ENCODE assay signal across 21 cellular contexts in the genomic region with DNA sequence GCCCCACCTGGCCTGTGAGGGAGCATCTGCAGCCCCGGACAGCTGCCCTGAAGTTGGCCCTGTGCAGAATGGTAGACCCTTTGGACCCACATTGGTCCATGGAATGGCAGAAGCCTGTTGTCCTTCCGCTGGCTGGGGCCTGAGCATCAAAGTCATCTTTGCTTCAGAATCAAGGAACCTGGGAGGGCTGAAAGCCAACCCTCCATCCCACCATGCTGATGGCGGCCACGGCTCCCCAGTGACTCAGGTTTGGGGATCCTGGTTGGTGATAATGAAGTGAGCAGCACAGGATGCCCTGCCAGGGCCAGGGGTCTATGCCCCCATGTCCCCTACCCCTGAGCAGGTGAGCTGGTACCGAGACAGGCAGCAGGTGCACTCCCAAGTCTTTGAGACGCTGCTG. TPM values are rescaled to one million over a fixed set of nuclear protein-coding genes. Genes with fewer than 3 reads are reported as not detected.
DNase-seq lines count a peak whose midpoint lies in the region; ATAC-seq and TF ChIP-seq lines count a peak whose summit lies in the region.
"Had no signal": no experiment of that assay in that cellular context is flagged by ENCODE, and none has a peak within 500 bp of the region (broad histone marks: within the 10 kb centered on the region; RNA-seq: fewer than 3 reads in every experiment).

No MANE protein-coding gene starts in this region.

- H3K9me3 ChIP-seq in neural cell (ENCODE audit: low read length) (no peaks in the 10 kb centered on the region), aorta (ENCODE audit: control insufficient read depth, low read length) (no peaks in the 10 kb centered on the region)
- H3K9me3 ChIP-seq: MG63 had no signal

- DNase-seq in Right ventricle myocardium superior = peak; percentile 27
- no peak for DNase-seq in Right ventricle myocardium inferior (ENCODE audit: missing footprints)
- peak; percentile 72 for DNase-seq in chondrocyte (ENCODE audit: low spot score)
- peak; percentile 26 to 67 for DNase-seq in aorta
- DNase-seq in HFFc6 = no peak
- no peak for DNase-seq in GM13976 (ENCODE audit: low spot score)
- no peak for DNase-seq in central memory CD4-positive, alpha-beta T cell
- DNase-seq: Calu3; DND-41; KBM-7; MG63; NCI-H2029 treated with DMSO at 0.1 percent for 48 hours; NCI-H446 treated with DMSO at 0.1 percent for 48 hours; NCI-H526; NCI-H82; NK-92 treated with Interleukin-12 subunit alpha and Interleukin-12 subunit beta, amount 100 ng/mL, for 24 hours; PC-9; SHP77 treated with DMSO at 0.1 percent for 48 hours had no signal

- H3K9me2 ChIP-seq in neural cell (ENCODE audit: insufficient read depth, low read length) = no peaks in the 10 kb centered on the region

- H3K79me2 ChIP-seq in neural cell (replicated peaks; ENCODE audit: insufficient read depth, low read length) = no peaks in the 10 kb centered on the region

- H3K36me3 ChIP-seq in neural cell (ENCODE audit: insufficient read depth, low read length) (no peaks in the 10 kb centered on the region), aorta (ENCODE audit: control insufficient read depth in 1 of 2, insufficient read depth in 2 of 2, low read length in 1 of 2) (no peaks in the 10 kb centered on the region)
- H3K36me3 ChIP-seq: MG63 had no signal

- H3K27ac ChIP-seq in neural cell (ENCODE audit: low read length) (peak overlapping the region; percentile 82), aorta (ENCODE audit: low read depth in 1 of 2, low read length in 2 of 2) (no peak overlapping the region)
- H3K27ac ChIP-seq: 22Rv1, PC-9 had no signal

- WGBS in aorta, 2 donors = 74 to 83% methylated on average over 6 of the region's 6 CpGs

- TF ChIP-seq RAD21 in neural cell (conservative IDR thresholded peaks at IDR 0.05) = no peak

- no peak overlapping the region for H3K27ac Mint-ChIP-seq in chondrocyte (ENCODE audit: unreplicated experiment)
- H3K27ac Mint-ChIP-seq in HFFc6 = no peak overlapping the region
- H3K27ac Mint-ChIP-seq: B cell had no signal

- in situ Hi-C loops in GM13976 (cut with MboI; ENCODE audit: low sequenced_read_pairs, unreplicated experiment) = loop anchor here (10.0 kb wide), 1 partner anchor 88 kb away; no protein-coding TSS in a partner anchor

- H3K27me3 ChIP-seq in neural cell (ENCODE audit: insufficient read depth, low read depth, low read length) = no peaks in the 10 kb centered on the region
- no peaks in the 10 kb centered on the region for H3K27me3 ChIP-seq in aorta (ENCODE audit: control insufficient read depth in 1 of 2, insufficient read depth in 2 of 2, low read length in 1 of 2)

- H3K4me3 Mint-ChIP-seq in chondrocyte (ENCODE audit: unreplicated experiment) (no peak overlapping the region), HFFc6 (no peak overlapping the region)
- H3K4me3 Mint-ChIP-seq: B cell had no signal

- ATAC-seq in Right ventricle myocardium superior (ENCODE audit: poor library complexity) (no peak), Right ventricle myocardium inferior (no peak), aorta (ENCODE audit: low FRiP score) (no peak)

- H3K9me3 Mint-ChIP-seq in chondrocyte (ENCODE audit: low read depth) = no peaks in the 10 kb centered on the region
- H3K9me3 Mint-ChIP-seq in HFFc6 = no peaks in the 10 kb centered on the region; the same call in none of the 2 replicates

- H3K4me1 Mint-ChIP-seq in chondrocyte (ENCODE audit: low read depth) (no peaks in the 10 kb centered on the region), HFFc6 (ENCODE audit: low read depth) (no peaks in the 10 kb centered on the region)
- H3K4me1 Mint-ChIP-seq: B cell had no signal

- no peak for TF ChIP-seq EP300 in neural cell (conservative IDR thresholded peaks at IDR 0.05; ENCODE audit: poor library complexity, severe bottlenecking)

- no peak overlapping the region for H3K4me2 ChIP-seq in neural cell (ENCODE audit: low read length)
- H3K4me2 ChIP-seq: PC-9 had no signal

- H3F3A ChIP-seq in neural cell (ENCODE audit: insufficient read depth, low read length, poor library complexity, severe bottlenecking) = no peaks in the 10 kb centered on the region

- H3K36me3 Mint-ChIP-seq in chondrocyte (ENCODE audit: low read depth) = no peaks in the 10 kb centered on the region
- no peaks in the 10 kb centered on the region for H3K36me3 Mint-ChIP-seq in HFFc6 (ENCODE audit: low read depth)

- intact Hi-C loops in Right ventricle myocardium superior (cut with DNase I) = no loop called here
- intact Hi-C loops in Right ventricle myocardium inferior (cut with DNase I) = no loop called here
- intact Hi-C loops in aorta (cut with DNase I) = no loop called here

- TF ChIP-seq CTCF in chondrocyte (IDR thresholded peaks at IDR 0.05) = no peak
- no peak for TF ChIP-seq CTCF in neural cell (IDR thresholded peaks at IDR 0.05; ENCODE audit: poor library complexity, severe bottlenecking)
- TF ChIP-seq CTCF in HFFc6 (IDR thresholded peaks at IDR 0.05) = no peak
- no peak for TF ChIP-seq CTCF in GM13976 (IDR thresholded peaks at IDR 0.05; ENCODE audit: borderline replicate concordance, control extremely low read depth, extremely low read depth, insufficient read depth, missing control alignments)

- H3K27me3 Mint-ChIP-seq in chondrocyte (ENCODE audit: low read depth) = peaks cover 31% of the 10 kb centered on the region
- H3K27me3 Mint-ChIP-seq in HFFc6 (ENCODE audit: insufficient read depth) = peaks cover 44% of the 10 kb centered on the region

- no peaks in the 10 kb centered on the region for H3K4me1 ChIP-seq in aorta (ENCODE audit: control insufficient read depth in 1 of 2, insufficient read depth in 2 of 2, low read length in 2 of 2)

- H3K4me3 ChIP-seq in neural cell (ENCODE audit: low read length) = peak overlapping the region; percentile 51
- H3K4me3 ChIP-seq in aorta (ENCODE audit: low read length in 2 of 2) = no peak overlapping the region
- H3K4me3 ChIP-seq: MG63, PC-9 had no signal

- no peaks in the 10 kb centered on the region for H4K20me1 ChIP-seq in neural cell (ENCODE audit: insufficient read depth)

- H3K9ac ChIP-seq in neural cell (ENCODE audit: low read length) = peak overlapping the region; percentile 52

- no peak overlapping the region for H2AFZ ChIP-seq in neural cell (ENCODE audit: low read depth, low read length)
- H2AFZ ChIP-seq: PC-9 had no signal

TF ChIP-seq in neural cell, 6 proteins besides CTCF, POLR2A, EP300 and RAD21:
- TF ChIP-seq TAF1 (IDR thresholded peaks at IDR 0.05; ENCODE audit: low read depth) = peak; percentile 33
- no peak for TF ChIP-seq SMC3 (conservative IDR thresholded peaks at IDR 0.05; ENCODE audit: poor library complexity)
- TF ChIP-seq, protein P1, sequence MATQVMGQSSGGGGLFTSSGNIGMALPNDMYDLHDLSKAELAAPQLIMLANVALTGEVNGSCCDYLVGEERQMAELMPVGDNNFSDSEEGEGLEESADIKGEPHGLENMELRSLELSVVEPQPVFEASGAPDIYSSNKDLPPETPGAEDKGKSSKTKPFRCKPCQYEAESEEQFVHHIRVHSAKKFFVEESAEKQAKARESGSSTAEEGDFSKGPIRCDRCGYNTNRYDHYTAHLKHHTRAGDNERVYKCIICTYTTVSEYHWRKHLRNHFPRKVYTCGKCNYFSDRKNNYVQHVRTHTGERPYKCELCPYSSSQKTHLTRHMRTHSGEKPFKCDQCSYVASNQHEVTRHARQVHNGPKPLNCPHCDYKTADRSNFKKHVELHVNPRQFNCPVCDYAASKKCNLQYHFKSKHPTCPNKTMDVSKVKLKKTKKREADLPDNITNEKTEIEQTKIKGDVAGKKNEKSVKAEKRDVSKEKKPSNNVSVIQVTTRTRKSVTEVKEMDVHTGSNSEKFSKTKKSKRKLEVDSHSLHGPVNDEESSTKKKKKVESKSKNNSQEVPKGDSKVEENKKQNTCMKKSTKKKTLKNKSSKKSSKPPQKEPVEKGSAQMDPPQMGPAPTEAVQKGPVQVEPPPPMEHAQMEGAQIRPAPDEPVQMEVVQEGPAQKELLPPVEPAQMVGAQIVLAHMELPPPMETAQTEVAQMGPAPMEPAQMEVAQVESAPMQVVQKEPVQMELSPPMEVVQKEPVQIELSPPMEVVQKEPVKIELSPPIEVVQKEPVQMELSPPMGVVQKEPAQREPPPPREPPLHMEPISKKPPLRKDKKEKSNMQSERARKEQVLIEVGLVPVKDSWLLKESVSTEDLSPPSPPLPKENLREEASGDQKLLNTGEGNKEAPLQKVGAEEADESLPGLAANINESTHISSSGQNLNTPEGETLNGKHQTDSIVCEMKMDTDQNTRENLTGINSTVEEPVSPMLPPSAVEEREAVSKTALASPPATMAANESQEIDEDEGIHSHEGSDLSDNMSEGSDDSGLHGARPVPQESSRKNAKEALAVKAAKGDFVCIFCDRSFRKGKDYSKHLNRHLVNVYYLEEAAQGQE (IDR thresholded peaks at IDR 0.05; ENCODE audit: borderline replicate concordance) = no peak
- TF ChIP-seq MXI1 (conservative IDR thresholded peaks at IDR 0.05; ENCODE audit: poor library complexity, severe bottlenecking) = no peak
- no peak for TF ChIP-seq POLR2AphosphoS5 (IDR thresholded peaks at IDR 0.05)
- no peak for TF ChIP-seq EZH2 (IDR thresholded peaks at IDR 0.05; ENCODE audit: borderline replicate concordance, insufficient read depth, low read length, poor library complexity, severe bottlenecking)

RNA-seq across cellular contexts. Expression of gene YTHDF1, which starts 52.8 kb away (rescaled TPM):
- total RNA-seq in Right ventricle myocardium superior (21.1 TPM), Right ventricle myocardium inferior (22.9 TPM), chondrocyte (39.1 to 43.6 TPM (median 41.3 TPM) in 3 replicates), aorta (10 to 100 TPM; 27.2 to 30.4 TPM)
- polyA plus RNA-seq in neural cell (36.9 and 38.2 TPM in 2 replicates), aorta (10 to 100 TPM; 19.8 to 22.2 TPM)
- polyA minus RNA-seq in neural cell = 30.9 and 33.9 TPM in 2 replicates
- 10 to 100 TPM; 35.4 to 40.0 (median 37.2) TPM for total RNA-seq in HFFc6 (2021; fragmentation: NEBNext Ultra II Directional; extraction: Animal tissue kit (Norgen Biotek cat#: 25700))

Comparison
In these comparisons a context has a peak if more than half of its experiments do, and no peak if none do; other contexts are left out.
1. DNase-seq: peak in Right ventricle myocardium superior (single experiment), chondrocyte (single experiment) and aorta (2 of 2); none in Right ventricle myocardium inferior (single experiment), HFFc6 (single experiment), GM13976 (single experiment) and central memory CD4-positive, alpha-beta T cell (single experiment).